Comparison of ENCODE assay signal across 9 cellular contexts in genomic region chr2:121099329-121100318, GRCh38.
A peak's percentile ranks its signal among the peaks of the same experiment; 100 is the strongest.
DNase-seq lines count a peak whose midpoint lies in the region; ATAC-seq, FAIRE-seq and TF ChIP-seq lines count a peak whose summit lies in the region.
"Had no signal": no experiment of that assay in that cellular context is flagged by ENCODE, and none has a peak within 500 bp of the region (broad histone marks: within the 10 kb centered on the region; RNA-seq: fewer than 3 reads in every experiment).

No MANE protein-coding gene starts in this region.

- no peaks in the 10 kb centered on the region for H3K36me3 ChIP-seq in small intestine (ENCODE audit: control insufficient read depth in 2 of 2, insufficient read depth in 2 of 2, low read length in 2 of 2)

- 59 to 64% (median 59%) methylated on average over 8 of the region's 8 CpGs for WGBS in small intestine, 3 donors

- H3K27ac ChIP-seq in small intestine (ENCODE audit: low read depth in 1 of 2, low read length in 1 of 2) (no peak overlapping the region), coronary artery (no peak overlapping the region)

- DNase-seq in NCI-H1092 treated with DMSO at 0.1 percent for 48 hours (lab: John Stamatoyannopoulos, UW) (peak; percentile 9), NCI-H1092 (lab: John Stamatoyannopoulos, UW) (no peak), NCI-H82 treated with DMSO at 0.1 percent for 48 hours (lab: John Stamatoyannopoulos, UW; ENCODE audit: unreplicated experiment) (peak; percentile 14), foreskin fibroblast (peak in 1 of 2 donors; percentile 43), small intestine (peak; percentile 36), coronary artery (ENCODE audit: low spot score) (no peak)
- DNase-seq: islet precursor cell had no signal

- no peaks in the 10 kb centered on the region for H3K4me1 ChIP-seq in small intestine (ENCODE audit: control insufficient read depth in 2 of 2, insufficient read depth in 1 of 2, low read depth in 1 of 2, low read length in 1 of 2)

- H3K9me3 ChIP-seq in small intestine (ENCODE audit: control insufficient read depth, low read depth): no peaks in the 10 kb centered on the region

- no peak overlapping the region for H3K4me3 ChIP-seq in foreskin fibroblast (ENCODE audit: low read depth in 1 of 2, low read length in 2 of 2)
- H3K4me3 ChIP-seq in small intestine (ENCODE audit: low read depth in 1 of 2, low read length in 2 of 2): no peak overlapping the region
- H3K4me3 ChIP-seq in coronary artery: no peak overlapping the region

- no peak for FAIRE-seq in small intestine (lab: Jason Lieb, UNC)

- H3K27me3 ChIP-seq in small intestine (ENCODE audit: control insufficient read depth in 2 of 2, insufficient read depth in 2 of 2, low read length in 2 of 2): peaks cover 0 to 3% of the 10 kb centered on the region in 2 donors

- ATAC-seq in GM19397 (IDR thresholded peaks at IDR 0.05; ENCODE audit: unreplicated experiment) (no peak), GM18873 (IDR thresholded peaks at IDR 0.05; ENCODE audit: low FRiP score, unreplicated experiment) (no peak)

- peak; percentile 25 for TF ChIP-seq CTCF in foreskin fibroblast (IDR thresholded peaks at IDR 0.05; ENCODE audit: low read depth, low read length)
- TF ChIP-seq CTCF in coronary artery (IDR thresholded peaks at IDR 0.05): no peak

Comparison
In these comparisons a context has a peak if more than half of its experiments do, and no peak if none do; other contexts are left out.
1. DNase-seq: peak in NCI-H1092 treated with DMSO at 0.1 percent for 48 hours (single experiment), NCI-H82 treated with DMSO at 0.1 percent for 48 hours (single experiment) and small intestine (single experiment); none in NCI-H1092 (single experiment) and coronary artery (single experiment).